In the genomic region with DNA sequence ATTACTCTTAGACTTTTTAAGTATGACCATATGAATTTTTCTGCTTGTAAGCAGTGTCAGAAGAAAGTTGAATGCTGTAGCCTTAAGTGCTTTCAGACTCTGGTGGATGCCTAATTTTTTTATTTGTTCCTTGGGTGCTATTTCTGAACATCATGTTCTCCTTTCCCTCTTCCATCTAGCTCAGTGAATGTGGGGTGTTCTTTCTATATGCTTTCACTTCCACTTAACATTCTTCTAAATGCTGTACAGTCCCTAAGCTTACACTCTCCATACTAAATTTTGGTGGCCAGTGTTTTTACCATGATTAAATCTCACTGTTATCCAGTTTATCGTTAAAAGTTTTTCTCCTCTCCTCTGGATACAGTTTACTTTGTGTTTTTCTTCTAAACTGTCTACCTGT, we compare ENCODE assay signal across 1 cellular context.
TF ChIP-seq lines count a peak whose summit lies in the region.

No MANE protein-coding gene starts in this region.

TF ChIP-seq in IMR-90, 13 proteins besides CTCF, POLR2A, EP300 and RAD21:
- TF ChIP-seq MAFK (IDR thresholded peaks at IDR 0.05; ENCODE audit: low read depth, low read length) (no peak), MXI1 (IDR thresholded peaks at IDR 0.05; ENCODE audit: borderline replicate concordance, low read depth, low read length) (no peak)
